Comparison of ENCODE assay signal across 1 cellular context in the genomic region with DNA sequence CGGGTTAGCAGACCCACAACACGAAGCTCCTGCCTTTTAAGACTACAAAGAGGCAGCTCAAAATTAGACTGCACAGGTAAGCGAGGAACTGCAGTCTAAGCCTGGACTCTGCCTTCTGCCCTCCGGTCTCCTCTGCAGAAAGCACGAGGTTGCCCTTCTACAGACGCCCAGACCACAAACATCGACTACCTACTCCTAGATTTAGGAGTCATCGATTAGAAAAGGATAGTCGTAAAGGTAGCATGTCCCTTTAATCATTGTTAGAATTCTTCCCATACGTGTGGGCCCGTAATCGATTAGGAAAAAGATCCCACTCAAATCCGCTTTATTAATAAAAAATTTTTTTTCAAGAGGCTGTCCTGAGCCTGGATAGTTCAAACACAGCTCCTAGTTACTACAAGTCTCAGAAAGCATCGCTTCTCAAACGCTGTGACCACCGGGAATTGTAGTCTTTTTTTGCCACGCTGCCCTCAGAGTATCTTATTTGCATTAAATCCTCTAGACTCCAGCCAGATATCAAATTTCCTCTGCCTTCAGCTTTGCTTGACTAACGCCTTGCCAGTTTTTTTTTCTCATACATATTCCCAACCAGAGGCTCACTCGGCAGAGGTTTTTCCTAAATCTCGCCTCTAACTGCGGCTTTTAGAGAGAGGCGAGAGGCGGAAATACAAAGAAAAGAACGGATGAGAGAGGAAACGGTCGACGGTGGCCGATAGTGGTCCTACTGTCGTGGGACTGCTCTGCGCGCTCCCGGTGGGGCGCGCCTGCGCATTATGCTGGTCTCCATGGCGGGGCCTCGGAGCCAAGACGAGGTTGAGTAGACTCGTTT.
TF ChIP-seq lines count a peak whose summit lies in the region.

A gene with protein sequence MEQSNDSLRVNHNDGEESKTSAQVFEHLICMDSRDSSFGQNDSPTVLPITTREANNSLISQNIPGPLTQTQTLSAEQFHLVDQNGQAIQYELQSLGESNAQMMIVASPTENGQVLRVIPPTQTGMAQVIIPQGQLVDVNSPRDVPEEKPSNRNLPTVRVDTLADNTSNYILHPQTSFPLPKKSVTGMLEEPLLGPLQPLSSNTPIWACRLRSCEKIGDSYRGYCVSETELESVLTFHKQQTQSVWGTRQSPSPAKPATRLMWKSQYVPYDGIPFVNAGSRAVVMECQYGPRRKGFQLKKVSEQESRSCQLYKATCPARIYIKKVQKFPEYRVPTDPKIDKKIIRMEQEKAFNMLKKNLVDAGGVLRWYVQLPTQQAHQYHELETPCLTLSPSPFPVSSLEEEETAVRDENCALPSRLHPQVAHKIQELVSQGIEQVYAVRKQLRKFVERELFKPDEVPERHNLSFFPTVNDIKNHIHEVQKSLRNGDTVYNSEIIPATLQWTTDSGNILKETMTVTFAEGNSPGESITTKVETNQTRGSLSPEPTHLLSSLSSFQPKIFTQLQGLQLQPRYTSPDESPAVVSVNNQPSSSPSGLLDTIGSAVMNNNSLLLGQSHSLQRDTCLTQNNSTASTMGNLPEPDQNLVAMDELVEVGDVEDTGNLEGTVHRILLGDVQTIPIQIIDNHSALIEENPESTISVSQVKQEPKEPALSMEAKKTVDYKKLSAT (plus strand): TSS at position 763 of the 829 bp plus-strand sequence. CDS start 29,628 bp downstream, outside the sequence.
A gene (minus strand): TSS at position 161 of the 829 bp plus-strand sequence. CDS start 197 bp downstream, outside the sequence.

TF ChIP-seq in K562, 482 proteins besides CTCF, POLR2A, EP300 and RAD21 (continued from another document and continues in another):
- no peak for TF ChIP-seq ZNF707 (CRISPR knock-in tag; conservative IDR thresholded peaks at IDR 0.05)
- TF ChIP-seq, protein P1, sequence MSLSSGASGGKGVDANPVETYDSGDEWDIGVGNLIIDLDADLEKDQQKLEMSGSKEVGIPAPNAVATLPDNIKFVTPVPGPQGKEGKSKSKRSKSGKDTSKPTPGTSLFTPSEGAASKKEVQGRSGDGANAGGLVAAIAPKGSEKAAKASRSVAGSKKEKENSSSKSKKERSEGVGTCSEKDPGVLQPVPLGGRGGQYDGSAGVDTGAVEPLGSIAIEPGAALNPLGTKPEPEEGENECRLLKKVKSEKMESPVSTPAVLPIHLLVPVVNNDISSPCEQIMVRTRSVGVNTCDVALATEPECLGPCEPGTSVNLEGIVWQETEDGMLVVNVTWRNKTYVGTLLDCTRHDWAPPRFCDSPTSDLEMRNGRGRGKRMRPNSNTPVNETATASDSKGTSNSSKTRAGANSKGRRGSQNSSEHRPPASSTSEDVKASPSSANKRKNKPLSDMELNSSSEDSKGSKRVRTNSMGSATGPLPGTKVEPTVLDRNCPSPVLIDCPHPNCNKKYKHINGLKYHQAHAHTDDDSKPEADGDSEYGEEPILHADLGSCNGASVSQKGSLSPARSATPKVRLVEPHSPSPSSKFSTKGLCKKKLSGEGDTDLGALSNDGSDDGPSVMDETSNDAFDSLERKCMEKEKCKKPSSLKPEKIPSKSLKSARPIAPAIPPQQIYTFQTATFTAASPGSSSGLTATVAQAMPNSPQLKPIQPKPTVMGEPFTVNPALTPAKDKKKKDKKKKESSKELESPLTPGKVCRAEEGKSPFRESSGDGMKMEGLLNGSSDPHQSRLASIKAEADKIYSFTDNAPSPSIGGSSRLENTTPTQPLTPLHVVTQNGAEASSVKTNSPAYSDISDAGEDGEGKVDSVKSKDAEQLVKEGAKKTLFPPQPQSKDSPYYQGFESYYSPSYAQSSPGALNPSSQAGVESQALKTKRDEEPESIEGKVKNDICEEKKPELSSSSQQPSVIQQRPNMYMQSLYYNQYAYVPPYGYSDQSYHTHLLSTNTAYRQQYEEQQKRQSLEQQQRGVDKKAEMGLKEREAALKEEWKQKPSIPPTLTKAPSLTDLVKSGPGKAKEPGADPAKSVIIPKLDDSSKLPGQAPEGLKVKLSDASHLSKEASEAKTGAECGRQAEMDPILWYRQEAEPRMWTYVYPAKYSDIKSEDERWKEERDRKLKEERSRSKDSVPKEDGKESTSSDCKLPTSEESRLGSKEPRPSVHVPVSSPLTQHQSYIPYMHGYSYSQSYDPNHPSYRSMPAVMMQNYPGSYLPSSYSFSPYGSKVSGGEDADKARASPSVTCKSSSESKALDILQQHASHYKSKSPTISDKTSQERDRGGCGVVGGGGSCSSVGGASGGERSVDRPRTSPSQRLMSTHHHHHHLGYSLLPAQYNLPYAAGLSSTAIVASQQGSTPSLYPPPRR (CRISPR knock-in tag; IDR thresholded peaks at IDR 0.05; ENCODE audit: borderline replicate concordance) = no peak
- TF ChIP-seq ZNF551 (CRISPR knock-in tag; IDR thresholded peaks at IDR 0.05) = no peak
- TF ChIP-seq SP2 (IDR thresholded peaks at IDR 0.05; ENCODE audit: extremely low read depth, low read depth, low read length, poor library complexity, severe bottlenecking) = no peak
- no peak for TF ChIP-seq ILF3 (IDR thresholded peaks at IDR 0.05; ENCODE audit: borderline replicate concordance)
- no peak for TF ChIP-seq TGIF2 (CRISPR knock-in tag; IDR thresholded peaks at IDR 0.05)
- TF ChIP-seq CBFA2T2 (conservative IDR thresholded peaks at IDR 0.05) = no peak
- TF ChIP-seq, protein P2, sequence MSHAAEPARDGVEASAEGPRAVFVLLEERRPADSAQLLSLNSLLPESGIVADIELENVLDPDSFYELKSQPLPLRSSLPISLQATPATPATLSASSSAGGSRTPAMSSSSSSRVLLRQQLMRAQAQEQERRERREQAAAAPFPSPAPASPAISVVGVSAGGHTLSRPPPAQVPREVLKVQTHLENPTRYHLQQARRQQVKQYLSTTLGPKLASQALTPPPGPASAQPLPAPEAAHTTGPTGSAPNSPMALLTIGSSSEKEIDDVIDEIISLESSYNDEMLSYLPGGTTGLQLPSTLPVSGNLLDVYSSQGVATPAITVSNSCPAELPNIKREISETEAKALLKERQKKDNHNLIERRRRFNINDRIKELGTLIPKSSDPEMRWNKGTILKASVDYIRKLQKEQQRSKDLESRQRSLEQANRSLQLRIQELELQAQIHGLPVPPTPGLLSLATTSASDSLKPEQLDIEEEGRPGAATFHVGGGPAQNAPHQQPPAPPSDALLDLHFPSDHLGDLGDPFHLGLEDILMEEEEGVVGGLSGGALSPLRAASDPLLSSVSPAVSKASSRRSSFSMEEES (CRISPR knock-in tag; IDR thresholded peaks at IDR 0.05) = no peak
- TF ChIP-seq, protein P3, sequence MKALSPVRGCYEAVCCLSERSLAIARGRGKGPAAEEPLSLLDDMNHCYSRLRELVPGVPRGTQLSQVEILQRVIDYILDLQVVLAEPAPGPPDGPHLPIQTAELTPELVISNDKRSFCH (CRISPR knock-in tag; IDR thresholded peaks at IDR 0.05) = no peak
- TF ChIP-seq, protein P3 (tag; IDR thresholded peaks at IDR 0.05) = no peak
- TF ChIP-seq PRPF4 (IDR thresholded peaks at IDR 0.05; ENCODE audit: insufficient read depth, low read depth, low read length, poor library complexity, severe bottlenecking) = no peak
- no peak for TF ChIP-seq SRSF3 (IDR thresholded peaks at IDR 0.05; ENCODE audit: insufficient read depth, low read length)
- TF ChIP-seq KLF6 (CRISPR knock-in tag; IDR thresholded peaks at IDR 0.05; ENCODE audit: borderline replicate concordance) = no peak
- TF ChIP-seq POLR2AphosphoS5 (IDR thresholded peaks at IDR 0.05; ENCODE audit: control insufficient read depth, insufficient read depth, low read depth, low read length) = peak; percentile 52; the same call in 1 of the 2 replicates
- TF ChIP-seq ZNF232 (CRISPR knock-in tag; IDR thresholded peaks at IDR 0.05) = no peak
- TF ChIP-seq, protein P4, sequence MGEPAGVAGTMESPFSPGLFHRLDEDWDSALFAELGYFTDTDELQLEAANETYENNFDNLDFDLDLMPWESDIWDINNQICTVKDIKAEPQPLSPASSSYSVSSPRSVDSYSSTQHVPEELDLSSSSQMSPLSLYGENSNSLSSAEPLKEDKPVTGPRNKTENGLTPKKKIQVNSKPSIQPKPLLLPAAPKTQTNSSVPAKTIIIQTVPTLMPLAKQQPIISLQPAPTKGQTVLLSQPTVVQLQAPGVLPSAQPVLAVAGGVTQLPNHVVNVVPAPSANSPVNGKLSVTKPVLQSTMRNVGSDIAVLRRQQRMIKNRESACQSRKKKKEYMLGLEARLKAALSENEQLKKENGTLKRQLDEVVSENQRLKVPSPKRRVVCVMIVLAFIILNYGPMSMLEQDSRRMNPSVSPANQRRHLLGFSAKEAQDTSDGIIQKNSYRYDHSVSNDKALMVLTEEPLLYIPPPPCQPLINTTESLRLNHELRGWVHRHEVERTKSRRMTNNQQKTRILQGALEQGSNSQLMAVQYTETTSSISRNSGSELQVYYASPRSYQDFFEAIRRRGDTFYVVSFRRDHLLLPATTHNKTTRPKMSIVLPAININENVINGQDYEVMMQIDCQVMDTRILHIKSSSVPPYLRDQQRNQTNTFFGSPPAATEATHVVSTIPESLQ (CRISPR knock-in tag; IDR thresholded peaks at IDR 0.05) = no peak
- TF ChIP-seq, protein P5, sequence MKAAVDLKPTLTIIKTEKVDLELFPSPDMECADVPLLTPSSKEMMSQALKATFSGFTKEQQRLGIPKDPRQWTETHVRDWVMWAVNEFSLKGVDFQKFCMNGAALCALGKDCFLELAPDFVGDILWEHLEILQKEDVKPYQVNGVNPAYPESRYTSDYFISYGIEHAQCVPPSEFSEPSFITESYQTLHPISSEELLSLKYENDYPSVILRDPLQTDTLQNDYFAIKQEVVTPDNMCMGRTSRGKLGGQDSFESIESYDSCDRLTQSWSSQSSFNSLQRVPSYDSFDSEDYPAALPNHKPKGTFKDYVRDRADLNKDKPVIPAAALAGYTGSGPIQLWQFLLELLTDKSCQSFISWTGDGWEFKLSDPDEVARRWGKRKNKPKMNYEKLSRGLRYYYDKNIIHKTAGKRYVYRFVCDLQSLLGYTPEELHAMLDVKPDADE (conservative IDR thresholded peaks at IDR 0.05; ENCODE audit: control insufficient read depth, low read depth, low read length) = 0 out of 2 replicates have a peak, but pooled peaks have one; percentile 77
- TF ChIP-seq HOXB6 (CRISPR knock-in tag; IDR thresholded peaks at IDR 0.05; ENCODE audit: borderline replicate concordance) = no peak
- TF ChIP-seq, protein P6, sequence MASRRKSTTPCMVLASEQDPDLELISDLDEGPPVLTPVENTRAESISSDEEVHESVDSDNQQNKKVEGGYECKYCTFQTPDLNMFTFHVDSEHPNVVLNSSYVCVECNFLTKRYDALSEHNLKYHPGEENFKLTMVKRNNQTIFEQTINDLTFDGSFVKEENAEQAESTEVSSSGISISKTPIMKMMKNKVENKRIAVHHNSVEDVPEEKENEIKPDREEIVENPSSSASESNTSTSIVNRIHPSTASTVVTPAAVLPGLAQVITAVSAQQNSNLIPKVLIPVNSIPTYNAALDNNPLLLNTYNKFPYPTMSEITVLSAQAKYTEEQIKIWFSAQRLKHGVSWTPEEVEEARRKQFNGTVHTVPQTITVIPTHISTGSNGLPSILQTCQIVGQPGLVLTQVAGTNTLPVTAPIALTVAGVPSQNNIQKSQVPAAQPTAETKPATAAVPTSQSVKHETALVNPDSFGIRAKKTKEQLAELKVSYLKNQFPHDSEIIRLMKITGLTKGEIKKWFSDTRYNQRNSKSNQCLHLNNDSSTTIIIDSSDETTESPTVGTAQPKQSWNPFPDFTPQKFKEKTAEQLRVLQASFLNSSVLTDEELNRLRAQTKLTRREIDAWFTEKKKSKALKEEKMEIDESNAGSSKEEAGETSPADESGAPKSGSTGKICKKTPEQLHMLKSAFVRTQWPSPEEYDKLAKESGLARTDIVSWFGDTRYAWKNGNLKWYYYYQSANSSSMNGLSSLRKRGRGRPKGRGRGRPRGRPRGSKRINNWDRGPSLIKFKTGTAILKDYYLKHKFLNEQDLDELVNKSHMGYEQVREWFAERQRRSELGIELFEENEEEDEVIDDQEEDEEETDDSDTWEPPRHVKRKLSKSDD (conservative IDR thresholded peaks at IDR 0.05; ENCODE audit: low read length) = no peak
- TF ChIP-seq, protein P7, sequence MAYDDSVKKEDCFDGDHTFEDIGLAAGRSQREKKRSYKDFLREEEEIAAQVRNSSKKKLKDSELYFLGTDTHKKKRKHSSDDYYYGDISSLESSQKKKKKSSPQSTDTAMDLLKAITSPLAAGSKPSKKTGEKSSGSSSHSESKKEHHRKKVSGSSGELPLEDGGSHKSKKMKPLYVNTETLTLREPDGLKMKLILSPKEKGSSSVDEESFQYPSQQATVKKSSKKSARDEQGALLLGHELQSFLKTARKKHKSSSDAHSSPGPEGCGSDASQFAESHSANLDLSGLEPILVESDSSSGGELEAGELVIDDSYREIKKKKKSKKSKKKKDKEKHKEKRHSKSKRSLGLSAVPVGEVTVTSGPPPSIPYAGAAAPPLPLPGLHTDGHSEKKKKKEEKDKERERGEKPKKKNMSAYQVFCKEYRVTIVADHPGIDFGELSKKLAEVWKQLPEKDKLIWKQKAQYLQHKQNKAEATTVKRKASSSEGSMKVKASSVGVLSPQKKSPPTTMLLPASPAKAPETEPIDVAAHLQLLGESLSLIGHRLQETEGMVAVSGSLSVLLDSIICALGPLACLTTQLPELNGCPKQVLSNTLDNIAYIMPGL (CRISPR knock-in tag; IDR thresholded peaks at IDR 0.05) = no peak
- TF ChIP-seq NFATC3 (IDR thresholded peaks at IDR 0.05) = no peak
- TF ChIP-seq PRMT5 (CRISPR knock-in tag; IDR thresholded peaks at IDR 0.05) = no peak
- peak; percentile 82 for TF ChIP-seq NFIC (IDR thresholded peaks at IDR 0.05)
- no peak for TF ChIP-seq SNIP1 (IDR thresholded peaks at IDR 0.05; ENCODE audit: low read depth)
- no peak for TF ChIP-seq ARID1B (IDR thresholded peaks at IDR 0.05)
- no peak for TF ChIP-seq KHSRP (IDR thresholded peaks at IDR 0.05)
- TF ChIP-seq ZNF408 (CRISPR knock-in tag; IDR thresholded peaks at IDR 0.05; ENCODE audit: low read depth) = no peak
- no peak for TF ChIP-seq CBX1 (IDR thresholded peaks at IDR 0.05; ENCODE audit: low read depth)
- TF ChIP-seq STAT5A (IDR thresholded peaks at IDR 0.05; ENCODE audit: borderline replicate concordance, low read length) = no peak
- TF ChIP-seq, protein P8, sequence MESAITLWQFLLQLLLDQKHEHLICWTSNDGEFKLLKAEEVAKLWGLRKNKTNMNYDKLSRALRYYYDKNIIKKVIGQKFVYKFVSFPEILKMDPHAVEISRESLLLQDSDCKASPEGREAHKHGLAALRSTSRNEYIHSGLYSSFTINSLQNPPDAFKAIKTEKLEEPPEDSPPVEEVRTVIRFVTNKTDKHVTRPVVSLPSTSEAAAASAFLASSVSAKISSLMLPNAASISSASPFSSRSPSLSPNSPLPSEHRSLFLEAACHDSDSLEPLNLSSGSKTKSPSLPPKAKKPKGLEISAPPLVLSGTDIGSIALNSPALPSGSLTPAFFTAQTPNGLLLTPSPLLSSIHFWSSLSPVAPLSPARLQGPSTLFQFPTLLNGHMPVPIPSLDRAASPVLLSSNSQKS (CRISPR knock-in tag; IDR thresholded peaks at IDR 0.05) = no peak
- no peak for TF ChIP-seq PTTG1 (tag; IDR thresholded peaks at IDR 0.05; ENCODE audit: low read depth)
- TF ChIP-seq EZH2 (IDR thresholded peaks at IDR 0.05; ENCODE audit: borderline replicate concordance, low read depth, low read length) = no peak
